8 cellular contexts compared by ENCODE assay signal in genomic region chr5:115872447-115872846, GRCh38. TPM values are rescaled to one million over a fixed set of nuclear protein-coding genes. Genes with fewer than 3 reads are reported as not detected.
"Had no signal": no experiment of that assay in that cellular context is flagged by ENCODE, and none has a peak within 500 bp of the region (broad histone marks: within the 10 kb centered on the region; RNA-seq: fewer than 3 reads in every experiment).

No MANE protein-coding gene starts in this region.

- H3K9ac ChIP-seq: GM23248 had no signal

- H3K4me1 ChIP-seq: HAP-1 had no signal

- DNase-seq: GM23248, GOT3, H7, IMR-90, KG1 had no signal

- H3K27ac ChIP-seq: GM23248 had no signal

- H3K4me3 ChIP-seq: GM23248, HAP-1, K562 had no signal

- H3K9me3 ChIP-seq: HAP-1 had no signal

- H2AFZ ChIP-seq: GM23248 had no signal

- ATAC-seq: K562 had no signal

RNA-seq across cellular contexts. Expression of gene CDO1, which starts 56.0 kb away (rescaled TPM):
- total RNA-seq: HT-29 had no signal
